Comparison of ENCODE assay signal across 8 cellular contexts in the genomic region with DNA sequence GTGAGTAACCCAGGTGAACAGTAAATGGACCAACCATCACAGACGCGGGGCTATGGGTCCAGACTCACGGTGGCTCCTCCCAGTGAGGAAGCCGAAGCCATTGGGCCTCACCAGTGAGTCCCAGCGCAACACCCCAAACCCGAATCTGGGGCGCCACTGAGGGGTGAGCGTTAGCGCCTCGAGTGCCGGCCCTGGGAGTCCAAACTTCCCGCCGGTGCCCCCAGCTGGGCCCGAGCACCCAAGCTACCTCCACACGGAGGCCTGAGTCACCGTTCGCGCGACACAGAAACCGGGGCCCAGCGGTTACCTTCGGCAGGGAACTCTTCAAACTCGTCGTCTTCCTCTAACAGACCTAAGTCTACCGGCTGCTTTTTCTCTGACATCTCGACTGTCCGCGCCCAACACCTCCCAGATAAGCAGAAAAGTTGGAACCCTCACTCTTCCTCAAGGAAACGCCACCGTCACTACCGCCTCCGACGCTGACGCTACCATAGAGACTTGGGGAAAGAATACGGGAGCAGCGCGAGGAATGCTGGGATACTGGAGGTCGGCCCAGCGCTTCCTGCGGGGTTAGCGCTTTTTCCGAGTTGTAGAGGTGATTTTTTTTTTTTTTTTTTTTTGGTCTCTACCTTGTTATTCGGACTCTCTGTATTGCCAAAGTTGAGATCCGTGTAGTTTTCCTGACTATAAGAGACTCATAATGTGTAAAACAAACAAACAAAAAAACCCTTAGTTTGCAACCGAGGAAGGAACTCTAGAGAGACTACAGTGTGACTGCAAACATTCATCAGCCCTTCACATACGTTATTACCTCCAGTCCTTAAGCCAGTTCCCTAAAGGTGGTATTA. TPM values are rescaled to one million over a fixed set of nuclear protein-coding genes. Genes with fewer than 3 reads are reported as not detected.
DNase-seq lines count a peak whose midpoint lies in the region; ATAC-seq and TF ChIP-seq lines count a peak whose summit lies in the region.

A gene (minus strand): TSS at position 466 of the 848 bp plus-strand sequence. CDS start 83 bp downstream, at position 383.

- TF ChIP-seq CTCF in CD14-positive monocyte (IDR thresholded peaks at IDR 0.05) (no peak), lower lobe of right lung (IDR thresholded peaks at IDR 0.05) (no peak)

- peaks cover 28% of the 10 kb centered on the region for H3K4me1 Mint-ChIP-seq in CD14-positive monocyte
- peaks cover 28% of the 10 kb centered on the region for H3K4me1 Mint-ChIP-seq in activated CD4-positive, alpha-beta memory T cell treated with anti-CD3 and anti-CD28 coated beads, Interleukin-2, amount 10 ng/mL, durations not matched to agents 7 days and 5 days

- H3K36me3 Mint-ChIP-seq in CD14-positive monocyte: peaks cover 0 to 10% of the 10 kb centered on the region in 2 donors
- H3K36me3 Mint-ChIP-seq in activated CD4-positive, alpha-beta memory T cell treated with anti-CD3 and anti-CD28 coated beads, Interleukin-2, amount 10 ng/mL, durations not matched to agents 7 days and 5 days (ENCODE audit: low read depth): peaks cover 28% of the 10 kb centered on the region

- peak within 1 kb of the TSS; percentile 90 to 100 (median 95) for H3K27ac Mint-ChIP-seq in CD14-positive monocyte
- H3K27ac Mint-ChIP-seq in activated CD4-positive, alpha-beta memory T cell treated with anti-CD3 and anti-CD28 coated beads, Interleukin-2, amount 10 ng/mL, durations not matched to agents 7 days and 5 days: peak within 1 kb of the TSS; percentile 94

- H3K27me3 ChIP-seq in lower lobe of right lung (ENCODE audit: low read depth): no peaks in the 10 kb centered on the region

- peaks cover 21% of the 10 kb centered on the region for H3K4me1 ChIP-seq in lower lobe of right lung

- peak; percentile 49 for DNase-seq in CD14-positive monocyte (ENCODE audit: low spot score)
- DNase-seq in NCI-H748 treated with DMSO at 0.1 percent for 48 hours (lab: John Stamatoyannopoulos, UW): peak; percentile 70
- peak; percentile 65 for DNase-seq in activated CD4-positive, alpha-beta memory T cell treated with anti-CD3 and anti-CD28 coated beads, Interleukin-2, amount 10 ng/mL, durations not matched to agents 7 days and 5 days
- peak; percentile 38 for DNase-seq in effector CD4-positive, alpha-beta T cell
- peak; percentile 89 for DNase-seq in lower lobe of right lung
- peak; percentile 48 to 63 (median 53) for DNase-seq in stimulated activated CD4-positive, alpha-beta T cell treated with anti-CD3 and anti-CD28 coated beads, TNF-alpha, amount 100 ng/mL, for 24 hours (ENCODE audit: low read depth in 3 of 3)

- peak within 1 kb of the TSS; percentile 94 for H3K4me3 ChIP-seq in lower lobe of right lung

- peaks cover 16 to 30% (median 21%) of the 10 kb centered on the region in 7 donors for H3K9me3 Mint-ChIP-seq in CD14-positive monocyte
- peaks cover 18% of the 10 kb centered on the region for H3K9me3 Mint-ChIP-seq in activated CD4-positive, alpha-beta memory T cell treated with anti-CD3 and anti-CD28 coated beads, Interleukin-2, amount 10 ng/mL, durations not matched to agents 7 days and 5 days

- CTCF ChIA-PET in activated CD4-positive, alpha-beta memory T cell treated with anti-CD3 and anti-CD28 coated beads, Interleukin-2, amount 10 ng/mL, durations not matched to agents 7 days and 5 days (lab: Charles Lee): no interaction called here

- ATAC-seq in GM19328 (IDR thresholded peaks at IDR 0.05; ENCODE audit: unreplicated experiment): peak; percentile 80
- peak; percentile 86 for ATAC-seq in HG03520 (IDR thresholded peaks at IDR 0.05; ENCODE audit: unreplicated experiment)
- ATAC-seq in lower lobe of right lung: peak; percentile 98 to 100

- intact Hi-C loops in CD14-positive monocyte (cut with micrococcal nuclease): no loop called here
- intact Hi-C loops in lower lobe of right lung (cut with DNase I): no loop called here

- H3K9me3 ChIP-seq in lower lobe of right lung: no peaks in the 10 kb centered on the region

- POLR2A ChIA-PET in activated CD4-positive, alpha-beta memory T cell treated with anti-CD3 and anti-CD28 coated beads, Interleukin-2, amount 10 ng/mL, durations not matched to agents 7 days and 5 days (lab: Charles Lee): no interaction called here

- peak within 1 kb of the TSS; percentile 100 for H3K4me3 Mint-ChIP-seq in CD14-positive monocyte
- peak within 1 kb of the TSS; percentile 100 for H3K4me3 Mint-ChIP-seq in activated CD4-positive, alpha-beta memory T cell treated with anti-CD3 and anti-CD28 coated beads, Interleukin-2, amount 10 ng/mL, durations not matched to agents 7 days and 5 days

- H3K36me3 ChIP-seq in lower lobe of right lung: peaks cover 8% of the 10 kb centered on the region

- H3K27ac ChIP-seq in lower lobe of right lung: peak within 1 kb of the TSS; percentile 90

- H3K27me3 Mint-ChIP-seq in CD14-positive monocyte (ENCODE audit: low read depth in 3 of 3): peaks cover 0 to 5% (median 3%) of the 10 kb centered on the region in 3 donors
- peaks cover 3% of the 10 kb centered on the region for H3K27me3 Mint-ChIP-seq in activated CD4-positive, alpha-beta memory T cell treated with anti-CD3 and anti-CD28 coated beads, Interleukin-2, amount 10 ng/mL, durations not matched to agents 7 days and 5 days

RNA-seq across cellular contexts. Expression of the gene that starts here (rescaled TPM):
- polyA plus RNA-seq in CD14-positive monocyte: 100 to 1,000 TPM in 1 of 2 donors, 10 to 100 TPM in 1; 98.1 to 117 TPM
- total RNA-seq in activated CD4-positive, alpha-beta memory T cell treated with anti-CD3 and anti-CD28 coated beads, Interleukin-2, amount 10 ng/mL, durations not matched to agents 7 days and 5 days: 10 to 100 TPM; 40.5 to 43.3 TPM
- 31.0 TPM for total RNA-seq in lower lobe of right lung

Comparison
In these comparisons a context has a peak if more than half of its experiments do, and no peak if none do; other contexts are left out.
1. Peak in every context shown above with its lines: DNase-seq, ATAC-seq, H3K4me3 ChIP-seq and H3K27ac ChIP-seq.
2. DNase-seq: peak in every context shown above with its lines; median percentile 89 in lower lobe of right lung; 70 in NCI-H748 treated with DMSO at 0.1 percent for 48 hours; 65 in activated CD4-positive, alpha-beta memory T cell treated with anti-CD3 and anti-CD28 coated beads, Interleukin-2, amount 10 ng/mL, durations not matched to agents 7 days and 5 days; 53 in stimulated activated CD4-positive, alpha-beta T cell treated with anti-CD3 and anti-CD28 coated beads, TNF-alpha, amount 100 ng/mL, for 24 hours; 49 in CD14-positive monocyte; 38 in effector CD4-positive, alpha-beta T cell.